Comparison of ENCODE assay signal across 11 cellular contexts in genomic region chr5:23033864-23034263, GRCh38.
"Had no signal": no experiment of that assay in that cellular context is flagged by ENCODE, and none has a peak within 500 bp of the region (broad histone marks: within the 10 kb centered on the region; RNA-seq: fewer than 3 reads in every experiment).

No MANE protein-coding gene starts in this region.

- H3K9ac ChIP-seq: GM23248 had no signal

- DNase-seq: GM23248, GOT3, H7, H9, HCEC 1CT, HFFc6 had no signal

- H3K4me2 ChIP-seq: GM23338 had no signal

- H3K36me3 ChIP-seq: HAP-1 had no signal

- ATAC-seq: GM23338, HCT116 had no signal

- H3K4me1 ChIP-seq: HAP-1 had no signal

- H2AFZ ChIP-seq: GM23248, GM23338 had no signal

- FAIRE-seq: H1, H54 had no signal

- H3K27ac ChIP-seq: GM23248 had no signal

- H3K4me3 ChIP-seq: GM23248, GM23338, HAP-1 had no signal

- H3K9me3 ChIP-seq: HAP-1 had no signal
